Comparison of ENCODE assay signal across 8 cellular contexts in the genomic region with DNA sequence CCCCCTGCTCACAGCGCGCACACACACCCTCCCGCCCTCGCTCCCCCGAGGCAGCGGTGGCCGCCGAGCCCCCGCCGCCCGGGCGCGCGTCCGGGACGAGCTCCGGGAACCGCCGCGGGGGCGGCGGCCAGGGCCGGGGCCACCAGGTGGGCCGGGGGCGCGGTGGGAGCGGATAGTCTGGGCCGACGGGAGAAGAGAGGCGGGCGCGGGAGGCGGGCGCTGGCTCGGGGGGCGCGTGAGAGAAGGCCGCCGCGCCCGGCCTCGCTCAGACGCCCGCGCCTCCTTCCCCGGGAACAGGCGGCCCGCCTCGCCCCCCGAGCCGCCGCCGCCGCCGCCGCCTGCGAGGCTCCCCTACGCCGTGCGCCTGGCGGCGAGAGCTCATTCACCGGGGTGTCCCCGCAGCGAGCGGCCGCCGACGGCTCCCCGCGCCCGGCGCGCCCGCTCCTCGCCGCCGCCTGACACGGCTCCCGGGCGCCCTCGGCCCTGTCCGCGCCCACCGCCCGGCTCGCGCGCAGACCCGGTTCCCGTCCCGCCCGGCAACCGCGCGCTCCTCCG. TPM values are rescaled to one million over a fixed set of nuclear protein-coding genes. Genes with fewer than 3 reads are reported as not detected.
A peak's percentile ranks its signal among the peaks of the same experiment; 100 is the strongest.
DNase-seq lines count a peak whose midpoint lies in the region; ATAC-seq and TF ChIP-seq lines count a peak whose summit lies in the region.

Gene GNAQ (minus strand): TSS at position 541 of the 555 bp plus-strand sequence. CDS start 576 bp downstream, outside the sequence.

- H3K9me3 Mint-ChIP-seq in MCF 10A (ENCODE audit: unreplicated experiment): no peaks in the 10 kb centered on the region

- H3K9me2 ChIP-seq in OCI-LY7 (ENCODE audit: insufficient read depth, low read length): no peaks in the 10 kb centered on the region

- H3K36me3 ChIP-seq in NT2/D1 (ENCODE audit: insufficient read depth, insufficient read length, low read length) (no peaks in the 10 kb centered on the region), skeletal muscle satellite cell (ENCODE audit: insufficient read depth, low read length) (no peaks in the 10 kb centered on the region), OCI-LY7 (ENCODE audit: insufficient read depth, low read length) (no peaks in the 10 kb centered on the region)

- intact Hi-C loops in MCF 10A (cut with micrococcal nuclease): loop anchor here (10.0 kb wide), 2 partner anchors 203 to 237 kb away; partner anchors contain the start of gene CEP78
- intact Hi-C loops in OCI-LY7 (cut with micrococcal nuclease; ENCODE audit: unreplicated experiment): no loop called here

- H3K4me2 ChIP-seq in skeletal muscle satellite cell (ENCODE audit: low read length) (peak within 1 kb of the TSS; percentile 97), OCI-LY7 (ENCODE audit: low read length) (no peak within 1 kb of the TSS)

- no peak within 1 kb of the TSS for H3K27ac ChIP-seq in OCI-LY7 (ENCODE audit: low read depth, low read length, poor library complexity, severe bottlenecking)

- H3K9me3 ChIP-seq in NT2/D1 (ENCODE audit: insufficient read depth, low read length) (no peaks in the 10 kb centered on the region), skeletal muscle satellite cell (replicated peaks; ENCODE audit: low read length) (no peaks in the 10 kb centered on the region), OCI-LY7 (ENCODE audit: low read length) (no peaks in the 10 kb centered on the region)

- no peaks in the 10 kb centered on the region for H3K27me3 Mint-ChIP-seq in MCF 10A (ENCODE audit: insufficient read depth, unreplicated experiment)

- H3K27me3 ChIP-seq in NT2/D1 (ENCODE audit: insufficient read depth, insufficient read length) (no peaks in the 10 kb centered on the region), skeletal muscle satellite cell (ENCODE audit: control insufficient read depth, insufficient read depth, low read length) (no peaks in the 10 kb centered on the region)

- H2AFZ ChIP-seq in OCI-LY7 (ENCODE audit: low read length): no peak within 1 kb of the TSS

- no peak for ATAC-seq in GM21576 (IDR thresholded peaks at IDR 0.05; ENCODE audit: unreplicated experiment)

- CTCF ChIA-PET in MCF 10A (lab: Yijun Ruan, JAX): interaction anchor here (0.6 to 1.2 kb wide), 2 partner anchors 189 to 216 kb away, joined by 3 to 5 read pairs; no protein-coding TSS in a partner anchor
- CTCF ChIA-PET in OCI-LY7 (lab: Charles Lee; ENCODE audit: unreplicated experiment): no interaction called here

- H3K36me3 Mint-ChIP-seq in MCF 10A (ENCODE audit: insufficient read depth, unreplicated experiment): no peaks in the 10 kb centered on the region

- H3K27ac Mint-ChIP-seq in MCF 10A (ENCODE audit: low read depth, unreplicated experiment): peak within 1 kb of the TSS; percentile 92

- TF ChIP-seq CTCF in GM12865 (IDR thresholded peaks at IDR 0.05; ENCODE audit: insufficient read depth, low read depth, low read length, missing control alignments) (no peak), MCF 10A (IDR thresholded peaks at IDR 0.05; ENCODE audit: unreplicated experiment) (no peak), OCI-LY7 (conservative IDR thresholded peaks at IDR 0.05; ENCODE audit: low read length) (no peak)

- H3K79me2 ChIP-seq in OCI-LY7 (ENCODE audit: insufficient read depth, low read depth, low read length): no peaks in the 10 kb centered on the region

- no peaks in the 10 kb centered on the region for H4K20me1 ChIP-seq in OCI-LY7 (ENCODE audit: insufficient read depth, low read length)

- peaks cover 37% of the 10 kb centered on the region for H3K4me1 Mint-ChIP-seq in MCF 10A (ENCODE audit: insufficient read depth, unreplicated experiment)

- BruUV-seq in MCF 10A (replicated peaks; lab: Mats Ljungman, UMichigan): no TSS peak
- no TSS peak for BruUV-seq in OCI-LY7 (replicated peaks; lab: Mats Ljungman, UMichigan)

- peak within 1 kb of the TSS; percentile 94 for H3K9ac ChIP-seq in NT2/D1 (ENCODE audit: insufficient read length, low read depth)
- peak within 1 kb of the TSS; percentile 91 for H3K9ac ChIP-seq in skeletal muscle satellite cell (ENCODE audit: low read depth, low read length)

- DNase-seq in GM12865 (ENCODE audit: low read depth) (no peak), NT2/D1 (ENCODE audit: low read depth, low spot score) (no peak), MCF 10A (ENCODE audit: unreplicated experiment) (peak; percentile 9), iPS-NIHi11 (ENCODE audit: low spot score) (peak; percentile 37), OCI-LY7 (ENCODE audit: low spot score) (no peak), NCI-H226 (no peak)

- H3K4me1 ChIP-seq in NT2/D1 (ENCODE audit: insufficient read depth, insufficient read length): peaks cover 3% of the 10 kb centered on the region
- H3K4me1 ChIP-seq in skeletal muscle satellite cell (ENCODE audit: control insufficient read depth, insufficient read depth, low read length): peaks cover 33% of the 10 kb centered on the region
- no peaks in the 10 kb centered on the region for H3K4me1 ChIP-seq in OCI-LY7 (ENCODE audit: insufficient read depth, low read length, poor library complexity, severe bottlenecking)

- peak within 1 kb of the TSS; percentile 87 for H3K4me3 Mint-ChIP-seq in MCF 10A (ENCODE audit: unreplicated experiment)

- H3K4me3 ChIP-seq in GM12865 (ENCODE audit: low read depth, low read length): peak within 1 kb of the TSS; percentile 38
- peak within 1 kb of the TSS; percentile 90 for H3K4me3 ChIP-seq in NT2/D1 (ENCODE audit: insufficient read length, low read depth)
- H3K4me3 ChIP-seq in skeletal muscle satellite cell (ENCODE audit: low read length): peak within 1 kb of the TSS; percentile 91
- no peak within 1 kb of the TSS for H3K4me3 ChIP-seq in OCI-LY7 (ENCODE audit: low read depth, low read length, poor library complexity, severe bottlenecking)

- POLR2A ChIA-PET in MCF 10A (lab: Yijun Ruan, JAX) (interaction anchor here (0.5 to 2.9 kb wide), 8 partner anchors 38 to 226 kb away, joined by 3 to 30 read pairs (median 3); no protein-coding TSS in a partner anchor), OCI-LY7 (lab: Charles Lee) (no interaction called here)

RNA-seq across cellular contexts. Expression of gene GNAQ, which starts in this region (rescaled TPM):
- total RNA-seq in MCF 10A (2022) (38.1 and 38.2 TPM in 2 replicates), OCI-LY7 (2022) (not detected in 2 replicates)
- total RNA-seq in skeletal muscle satellite cell (2012; rRNA removed): 27.7 and 30.2 TPM in 2 replicates
- not detected in 2 replicates for total RNA-seq in OCI-LY7 (2014; rRNA removed; shearing (Covaris generic))

Comparison
In these comparisons a context has a peak if more than half of its experiments do, and no peak if none do; other contexts are left out.
1. RNA of gene GNAQ (total RNA-seq): 38.1 to 38.2 TPM in MCF 10A; not detected in OCI-LY7; every median in the first group is over 10 times any median in the second.
2. DNase-seq: peak in MCF 10A (single experiment) and iPS-NIHi11 (single experiment); none in GM12865 (single experiment), NT2/D1 (single experiment), OCI-LY7 (single experiment) and NCI-H226 (single experiment).